1 cellular context compared by ENCODE assay signal in genomic region chr11:64315667-64316526, GRCh38.
TF ChIP-seq lines count a peak whose summit lies in the region.

No MANE protein-coding gene starts in this region.

TF ChIP-seq in HCT116, 20 proteins besides CTCF, POLR2A, EP300 and RAD21:
- TF ChIP-seq POLR2AphosphoS5 (IDR thresholded peaks at IDR 0.05; ENCODE audit: low read depth, low read length) = peak; percentile 11
